In genomic region chr1:3530931-3531818, GRCh38 we compare ENCODE assay signal across 8 cellular contexts.
DNase-seq lines count a peak whose midpoint lies in the region; ATAC-seq and TF ChIP-seq lines count a peak whose summit lies in the region.

No MANE protein-coding gene starts in this region.

- no TSS peak for BruUV-seq in Caco-2 (replicated peaks; lab: Mats Ljungman, UMichigan)

- H3K27me3 ChIP-seq in Caco-2 (replicated peaks; ENCODE audit: control insufficient read depth, insufficient read depth, low read length) (no peaks in the 10 kb centered on the region), right lobe of liver (no peaks in the 10 kb centered on the region)

- H3K27ac Mint-ChIP-seq in Caco-2 (ENCODE audit: unreplicated experiment) = peak overlapping the region; percentile 84
- H3K27ac Mint-ChIP-seq in activated CD4-positive, alpha-beta T cell treated with anti-CD3 and anti-CD28 coated beads, Interleukin-2, amount 10 ng/mL, durations not matched to agents 24 days and 14 days = peak overlapping the region; percentile 87
- H3K27ac Mint-ChIP-seq in dendritic cell treated with granulocyte-macrophage colony-stimulating factor and Interleukin-4, amounts not matched to agents 40 ng/mL and 50 ng/mL, for 4 days = peak overlapping the region; percentile 21

- H3K4me1 ChIP-seq in Caco-2 (peaks cover 18% of the 10 kb centered on the region), right lobe of liver (peaks cover 0 to 23% (median 5%) of the 10 kb centered on the region in 4 donors)

- peak overlapping the region; percentile 55 for H3K4me3 ChIP-seq in Caco-2 (ENCODE audit: low read depth, low read length)
- H3K4me3 ChIP-seq in right lobe of liver = peak overlapping the region; percentile 60 to 74 (median 69)

- peak overlapping the region; percentile 92 for H3K4me3 Mint-ChIP-seq in Caco-2 (ENCODE audit: unreplicated experiment)
- H3K4me3 Mint-ChIP-seq in activated CD4-positive, alpha-beta T cell treated with anti-CD3 and anti-CD28 coated beads, Interleukin-2, amount 10 ng/mL, durations not matched to agents 24 days and 14 days = peak overlapping the region; percentile 81
- H3K4me3 Mint-ChIP-seq in dendritic cell treated with granulocyte-macrophage colony-stimulating factor and Interleukin-4, amounts not matched to agents 40 ng/mL and 50 ng/mL, for 4 days = peak overlapping the region; percentile 75

- ATAC-seq in right lobe of liver = peak; percentile 75 to 82 (median 76)
- no peak for ATAC-seq in GM21825 (IDR thresholded peaks at IDR 0.05; ENCODE audit: unreplicated experiment)

- H3K36me3 Mint-ChIP-seq in Caco-2 (ENCODE audit: insufficient read depth, unreplicated experiment) = peaks cover 12% of the 10 kb centered on the region
- no peaks in the 10 kb centered on the region for H3K36me3 Mint-ChIP-seq in activated CD4-positive, alpha-beta T cell treated with anti-CD3 and anti-CD28 coated beads, Interleukin-2, amount 10 ng/mL, durations not matched to agents 24 days and 14 days (ENCODE audit: low read depth)
- H3K36me3 Mint-ChIP-seq in dendritic cell treated with granulocyte-macrophage colony-stimulating factor and Interleukin-4, amounts not matched to agents 40 ng/mL and 50 ng/mL, for 4 days (ENCODE audit: low read depth) = no peaks in the 10 kb centered on the region

- intact Hi-C loops in Caco-2 (cut with micrococcal nuclease; ENCODE audit: unreplicated experiment) = no loop called here
- intact Hi-C loops in activated CD4-positive, alpha-beta T cell treated with anti-CD3 and anti-CD28 coated beads, Interleukin-2, amount 10 ng/mL, durations not matched to agents 24 days and 14 days (cut with micrococcal nuclease) = no loop called here
- intact Hi-C loops in dendritic cell treated with granulocyte-macrophage colony-stimulating factor and Interleukin-4, amounts not matched to agents 40 ng/mL and 50 ng/mL, for 4 days (cut with micrococcal nuclease) = no loop called here
- intact Hi-C loops in right lobe of liver (cut with DNase I) = no loop called here

- POLR2A ChIA-PET in Caco-2 (lab: Charles Lee) = interaction anchor here (0.6 to 1.0 kb wide), 4 partner anchors 14 to 125 kb away, joined by 3 to 6 read pairs (median 4); no protein-coding TSS in a partner anchor

- H3K4me1 Mint-ChIP-seq in Caco-2 (ENCODE audit: low read depth, unreplicated experiment) = no peaks in the 10 kb centered on the region
- H3K4me1 Mint-ChIP-seq in activated CD4-positive, alpha-beta T cell treated with anti-CD3 and anti-CD28 coated beads, Interleukin-2, amount 10 ng/mL, durations not matched to agents 24 days and 14 days = peaks cover 7% of the 10 kb centered on the region
- H3K4me1 Mint-ChIP-seq in dendritic cell treated with granulocyte-macrophage colony-stimulating factor and Interleukin-4, amounts not matched to agents 40 ng/mL and 50 ng/mL, for 4 days (ENCODE audit: low read depth) = peaks cover 15% of the 10 kb centered on the region

- H3K36me3 ChIP-seq in Caco-2 (ENCODE audit: control insufficient read depth, insufficient read depth, low read length) (no peaks in the 10 kb centered on the region), right lobe of liver (no peaks in the 10 kb centered on the region)

- no peak for TF ChIP-seq CTCF in Caco-2 (IDR thresholded peaks at IDR 0.05; ENCODE audit: insufficient read depth in 1 of 2, low read depth in 1 of 2, low read length in 1 of 2, severe bottlenecking in 1 of 2, unreplicated experiment in 1 of 2)
- TF ChIP-seq CTCF in right lobe of liver (IDR thresholded peaks at IDR 0.05) = no peak

- CTCF ChIA-PET in Caco-2 (lab: Charles Lee) = interaction anchor here (0.5 to 2.4 kb wide), 6 partner anchors 12 to 211 kb away, joined by 3 to 9 read pairs (median 4); no protein-coding TSS in a partner anchor

- DNase-seq in Caco-2 = peak; percentile 84 to 87
- DNase-seq in NCI-H146 treated with DMSO at 0.1 percent for 48 hours (lab: John Stamatoyannopoulos, UW; ENCODE audit: unreplicated experiment) = peak; percentile 3
- peak; percentile 92 for DNase-seq in activated CD4-positive, alpha-beta T cell treated with anti-CD3 and anti-CD28 coated beads, Interleukin-2, amount 10 ng/mL, durations not matched to agents 24 days and 14 days
- peak; percentile 79 to 87 (median 81) for DNase-seq in right lobe of liver
- peak; percentile 68 to 74 for DNase-seq in stimulated activated CD4-positive, alpha-beta T cell treated with anti-CD3 and anti-CD28 coated beads, Interleukin-4, amount 100 ng/mL, for 48 hours (ENCODE audit: low read depth in 2 of 2)
- no peak for DNase-seq in erythroblast (lab: John Stamatoyannopoulos, UW)

- peak overlapping the region; percentile 65 to 67 (median 66) for H3K27ac ChIP-seq in right lobe of liver

- H3K9me3 ChIP-seq in Caco-2 = no peaks in the 10 kb centered on the region
- no peaks in the 10 kb centered on the region for H3K9me3 ChIP-seq in right lobe of liver

- 0% methylated on average over 5 of the region's 96 CpGs for WGBS in right lobe of liver (ENCODE audit: insufficient coverage, low coverage, low lambda C conversion rate, missing lambda C conversion rate)

- H3K9me3 Mint-ChIP-seq in Caco-2 (ENCODE audit: unreplicated experiment) = no peaks in the 10 kb centered on the region
- no peaks in the 10 kb centered on the region for H3K9me3 Mint-ChIP-seq in activated CD4-positive, alpha-beta T cell treated with anti-CD3 and anti-CD28 coated beads, Interleukin-2, amount 10 ng/mL, durations not matched to agents 24 days and 14 days
- H3K9me3 Mint-ChIP-seq in dendritic cell treated with granulocyte-macrophage colony-stimulating factor and Interleukin-4, amounts not matched to agents 40 ng/mL and 50 ng/mL, for 4 days = no peaks in the 10 kb centered on the region

- TF ChIP-seq POLR2A in right lobe of liver (IDR thresholded peaks at IDR 0.05) (peak; percentile 83), erythroblast (IDR thresholded peaks at IDR 0.05; ENCODE audit: low read length) (no peak)

- no peaks in the 10 kb centered on the region for H3K27me3 Mint-ChIP-seq in Caco-2 (ENCODE audit: insufficient read depth, unreplicated experiment)
- H3K27me3 Mint-ChIP-seq in activated CD4-positive, alpha-beta T cell treated with anti-CD3 and anti-CD28 coated beads, Interleukin-2, amount 10 ng/mL, durations not matched to agents 24 days and 14 days = no peaks in the 10 kb centered on the region
- peaks cover 5% of the 10 kb centered on the region for H3K27me3 Mint-ChIP-seq in dendritic cell treated with granulocyte-macrophage colony-stimulating factor and Interleukin-4, amounts not matched to agents 40 ng/mL and 50 ng/mL, for 4 days

Comparison
In these comparisons a context has a peak if more than half of its experiments do, and no peak if none do; other contexts are left out.
1. DNase-seq: peak in Caco-2 (2 of 2), NCI-H146 treated with DMSO at 0.1 percent for 48 hours (single experiment), activated CD4-positive, alpha-beta T cell treated with anti-CD3 and anti-CD28 coated beads, Interleukin-2, amount 10 ng/mL, durations not matched to agents 24 days and 14 days (single experiment), right lobe of liver (3 of 3) and stimulated activated CD4-positive, alpha-beta T cell treated with anti-CD3 and anti-CD28 coated beads, Interleukin-4, amount 100 ng/mL, for 48 hours (2 of 2); none in erythroblast (0 of 2).
2. H3K27ac Mint-ChIP-seq: peak in every context shown above with its lines; median percentile 87 in activated CD4-positive, alpha-beta T cell treated with anti-CD3 and anti-CD28 coated beads, Interleukin-2, amount 10 ng/mL, durations not matched to agents 24 days and 14 days; 84 in Caco-2; 21 in dendritic cell treated with granulocyte-macrophage colony-stimulating factor and Interleukin-4, amounts not matched to agents 40 ng/mL and 50 ng/mL, for 4 days.
3. Peak in every context shown above with its lines, with median percentiles within 50 percentile points of each other: H3K4me3 Mint-ChIP-seq.